Comparison of ENCODE assay signal across 8 cellular contexts in genomic region chr16:9077001-9077809, GRCh38. TPM values are rescaled to one million over a fixed set of nuclear protein-coding genes. Genes with fewer than 3 reads are reported as not detected.
DNase-seq lines count a peak whose midpoint lies in the region; ATAC-seq and TF ChIP-seq lines count a peak whose summit lies in the region.

No MANE protein-coding gene starts in this region.

- peaks cover 19% of the 10 kb centered on the region for H3K36me3 Mint-ChIP-seq in activated CD8-positive, alpha-beta memory T cell treated with anti-CD3 and anti-CD28 coated beads, Interleukin-2, amount 10 ng/mL, durations not matched to agents 7 days and 5 days
- H3K36me3 Mint-ChIP-seq in immature natural killer cell: peaks cover 0 to 4% (median 0%) of the 10 kb centered on the region in 3 donors

- H3K9ac ChIP-seq in PC-3 (ENCODE audit: low read length) (no peak overlapping the region), mammary epithelial cell (ENCODE audit: insufficient read depth, low read length) (peak overlapping the region; percentile 39)

- no peaks in the 10 kb centered on the region for H3K36me3 ChIP-seq in PC-3 (ENCODE audit: low read depth, low read length)
- no peaks in the 10 kb centered on the region for H3K36me3 ChIP-seq in mammary epithelial cell (ENCODE audit: insufficient read depth, low read length)
- H3K36me3 ChIP-seq in spleen: no peaks in the 10 kb centered on the region

- H3K27ac Mint-ChIP-seq in activated CD8-positive, alpha-beta memory T cell treated with anti-CD3 and anti-CD28 coated beads, Interleukin-2, amount 10 ng/mL, durations not matched to agents 7 days and 5 days: peak overlapping the region; percentile 77
- peak overlapping the region in 2 of 6 donors; percentile 33 to 67 for H3K27ac Mint-ChIP-seq in immature natural killer cell

- ATAC-seq in activated CD8-positive, alpha-beta memory T cell treated with anti-CD3 and anti-CD28 coated beads, Interleukin-2, amount 10 ng/mL, durations not matched to agents 7 days and 5 days: no peak
- ATAC-seq in PC-3: peak; percentile 73
- ATAC-seq in GM18858 (IDR thresholded peaks at IDR 0.05; ENCODE audit: unreplicated experiment): no peak

- TF ChIP-seq POLR2A in spleen (IDR thresholded peaks at IDR 0.05): no peak

- dilution Hi-C loops in mammary epithelial cell (cut with HindIII; ENCODE audit: low sequenced_read_pairs): no loop called here

- no peaks in the 10 kb centered on the region for H3F3A ChIP-seq in PC-3 (ENCODE audit: low read length, unreplicated experiment)

- H3K4me1 Mint-ChIP-seq in activated CD8-positive, alpha-beta memory T cell treated with anti-CD3 and anti-CD28 coated beads, Interleukin-2, amount 10 ng/mL, durations not matched to agents 7 days and 5 days: peaks cover 41% of the 10 kb centered on the region
- H3K4me1 Mint-ChIP-seq in immature natural killer cell: peaks cover 29 to 32% of the 10 kb centered on the region in 2 donors

- BruUV-seq in PC-3 (replicated peaks; lab: Mats Ljungman, UMichigan): no TSS peak
- TSS peak; percentile 21 for BruUV-seq in mammary epithelial cell (replicated peaks; lab: Mats Ljungman, UMichigan)

- peaks cover 3% of the 10 kb centered on the region for H3K9me3 Mint-ChIP-seq in activated CD8-positive, alpha-beta memory T cell treated with anti-CD3 and anti-CD28 coated beads, Interleukin-2, amount 10 ng/mL, durations not matched to agents 7 days and 5 days (ENCODE audit: low read depth)
- H3K9me3 Mint-ChIP-seq in immature natural killer cell: peaks cover 0 to 7% (median 0%) of the 10 kb centered on the region in 6 donors

- 51% methylated on average over 11 of the region's 11 CpGs for WGBS in mammary epithelial cell (ENCODE audit: low coverage, missing lambda C conversion rate)
- WGBS in spleen, 5 donors: 63 to 69% (median 66%) methylated on average over 11 of the region's 11 CpGs

- H3K4me2 ChIP-seq in PC-3 (ENCODE audit: low read length): peak overlapping the region; percentile 25
- peak overlapping the region; percentile 55 for H3K4me2 ChIP-seq in mammary epithelial cell (ENCODE audit: insufficient read depth, low read depth, low read length)

- H3K27me3 ChIP-seq in PC-3 (ENCODE audit: low read length) (no peaks in the 10 kb centered on the region), mammary epithelial cell (ENCODE audit: insufficient read depth, low read length) (no peaks in the 10 kb centered on the region), spleen (replicated peaks in 1 of 7) (no peaks in the 10 kb centered on the region)

- peaks cover 31% of the 10 kb centered on the region for H3K4me1 ChIP-seq in PC-3 (ENCODE audit: insufficient read depth, low read length)
- H3K4me1 ChIP-seq in mammary epithelial cell (ENCODE audit: insufficient read depth, low read length): peaks cover 46% of the 10 kb centered on the region
- peaks cover 0 to 53% (median 24%) of the 10 kb centered on the region in 6 donors for H3K4me1 ChIP-seq in spleen

- H3K4me3 ChIP-seq in PC-3 (ENCODE audit: low read length) (no peak overlapping the region), mammary epithelial cell (replicated peaks in 1 of 3; ENCODE audit: insufficient read depth in 1 of 3, low read depth in 2 of 3, low read length in 3 of 3) (no peak overlapping the region), spleen (peak overlapping the region in 1 of 8 donors; percentile 43)

- TF ChIP-seq CTCF in PC-3 (conservative IDR thresholded peaks at IDR 0.05; ENCODE audit: low read depth, low read length) (no peak), mammary epithelial cell (conservative IDR thresholded peaks at IDR 0.05 in 1 of 2, IDR thresholded peaks at IDR 0.05 in 1 of 2; ENCODE audit: extremely low read depth in 1 of 2, insufficient read depth in 1 of 2, low read depth in 1 of 2, low read length in 2 of 2) (no peak), spleen (IDR thresholded peaks at IDR 0.05 in 8 of 11, conservative IDR thresholded peaks at IDR 0.05 in 3 of 11) (no peak)

- no peaks in the 10 kb centered on the region for H4K20me1 ChIP-seq in PC-3 (ENCODE audit: low read length)
- no peaks in the 10 kb centered on the region for H4K20me1 ChIP-seq in mammary epithelial cell (ENCODE audit: insufficient read depth, low read length)

- no peak overlapping the region for H3K4me3 Mint-ChIP-seq in activated CD8-positive, alpha-beta memory T cell treated with anti-CD3 and anti-CD28 coated beads, Interleukin-2, amount 10 ng/mL, durations not matched to agents 7 days and 5 days
- no peak overlapping the region for H3K4me3 Mint-ChIP-seq in immature natural killer cell

- H3K27ac ChIP-seq in PC-3 (ENCODE audit: low read length): peak overlapping the region; percentile 41; the same call in 1 of the 2 replicates
- H3K27ac ChIP-seq in mammary epithelial cell (ENCODE audit: insufficient read depth, low read depth, low read length): peak overlapping the region; percentile 65
- H3K27ac ChIP-seq in spleen: peak overlapping the region in 7 of 8 donors; percentile 65 to 90 (median 79)

- CTCF ChIA-PET in activated CD8-positive, alpha-beta memory T cell treated with anti-CD3 and anti-CD28 coated beads, Interleukin-2, amount 10 ng/mL, durations not matched to agents 7 days and 5 days (lab: Charles Lee): interaction anchor here (1.2 to 4.4 kb wide), 4 partner anchors 9 to 62 kb away, joined by 4 to 22 read pairs (median 4); partner anchors contain the start of gene HAPSTR1
- CTCF ChIA-PET in PC-3 (lab: Charles Lee) (interaction anchor here (0.5 kb wide), 1 partner anchor 44 kb away, joined by 3 read pairs; no protein-coding TSS in a partner anchor), mammary epithelial cell (lab: Charles Lee; ENCODE audit: low non-redundant PET) (interaction anchor here (0.9 kb wide), 1 partner anchor 16 kb away, joined by 3 read pairs; no protein-coding TSS in a partner anchor)

- no peaks in the 10 kb centered on the region for H3K27me3 Mint-ChIP-seq in activated CD8-positive, alpha-beta memory T cell treated with anti-CD3 and anti-CD28 coated beads, Interleukin-2, amount 10 ng/mL, durations not matched to agents 7 days and 5 days
- peaks cover 2 to 4% (median 2%) of the 10 kb centered on the region in 3 donors for H3K27me3 Mint-ChIP-seq in immature natural killer cell (ENCODE audit: low read depth in 3 of 3)

- intact Hi-C loops in PC-3 (cut with micrococcal nuclease) (no loop called here), mammary epithelial cell (cut with micrococcal nuclease) (loop anchor here (1.0 kb wide), 1 partner anchor 9 kb away; no protein-coding TSS in a partner anchor), spleen (cut with DNase I; ENCODE audit: low total_unique reads) (no loop called here)

- H2AFZ ChIP-seq in PC-3 (ENCODE audit: low read length) (peak overlapping the region; percentile 28; the same call in 1 of the 2 replicates), mammary epithelial cell (ENCODE audit: low read depth, low read length) (peak overlapping the region; percentile 23)

- H3K9me3 ChIP-seq in PC-3 (ENCODE audit: low read length): no peaks in the 10 kb centered on the region
- no peaks in the 10 kb centered on the region for H3K9me3 ChIP-seq in mammary epithelial cell (replicated peaks; ENCODE audit: insufficient read depth, low read length)
- H3K9me3 ChIP-seq in spleen: peaks cover 0 to 15% (median 6%) of the 10 kb centered on the region in 8 donors

- POLR2A ChIA-PET in PC-3 (lab: Charles Lee; ENCODE audit: unreplicated experiment): interaction anchor here (0.5 to 0.8 kb wide), 2 partner anchors 14 to 1240 kb away, joined by 4 to 5 read pairs; no protein-coding TSS in a partner anchor

- H3K9me2 ChIP-seq in PC-3 (replicated peaks; ENCODE audit: low read length): no peaks in the 10 kb centered on the region

- no peak for DNase-seq in activated CD8-positive, alpha-beta memory T cell treated with anti-CD3 and anti-CD28 coated beads, Interleukin-2, amount 10 ng/mL, durations not matched to agents 7 days and 5 days
- DNase-seq in activated CD8-positive, alpha-beta memory T cell treated with anti-CD3 and anti-CD28 coated beads, Interleukin-2, amount 50 U/mL, for 4 hours: no peak
- peak; percentile 64 for DNase-seq in PC-3
- peak; percentile 84 for DNase-seq in mammary epithelial cell
- DNase-seq in spleen: no peak
- DNase-seq in NCI-H1694 (lab: John Stamatoyannopoulos, UW): no peak
- DNase-seq in immature natural killer cell: no peak

- in situ Hi-C loops in mammary epithelial cell (cut with MboI; ENCODE audit: low sequenced_read_pairs in 2 of 2): no loop called here

- H3K79me2 ChIP-seq in PC-3 (ENCODE audit: low read length) (no peaks in the 10 kb centered on the region), mammary epithelial cell (ENCODE audit: insufficient read depth, low read length) (no peaks in the 10 kb centered on the region)

RNA-seq across cellular contexts. Expression of gene HAPSTR1, which starts 14.2 kb away (rescaled TPM):
- 10 to 100 TPM; 52.3 to 63.8 TPM for total RNA-seq in activated CD8-positive, alpha-beta memory T cell treated with anti-CD3 and anti-CD28 coated beads, Interleukin-2, amount 10 ng/mL, durations not matched to agents 7 days and 5 days
- total RNA-seq in PC-3 (2014; rRNA removed) (24.4 and 28.6 TPM in 2 replicates), mammary epithelial cell (100 to 1,000 TPM in 1 of 2 donors, 10 to 100 TPM in 1; 92.6 to 124 TPM), spleen (10 to 100 TPM; 60.0 to 84.1 (median 76.3) TPM)
- polyA plus RNA-seq in mammary epithelial cell (21.6 TPM), spleen (10 to 100 TPM in 1 of 3 donors, 1 to 10 TPM in 2; 7.3 to 15.0 (median 8.4) TPM), immature natural killer cell (10 to 100 TPM in 1 of 3 donors, 1 to 10 TPM in 2; 4.9 to 20.2 (median 6.1) TPM)
- polyA minus RNA-seq in mammary epithelial cell: 84.4 TPM

Comparison
In these comparisons a context has a peak if more than half of its experiments do, and no peak if none do; other contexts are left out.
1. DNase-seq: peak in PC-3 (single experiment) and mammary epithelial cell (single experiment); none in activated CD8-positive, alpha-beta memory T cell treated with anti-CD3 and anti-CD28 coated beads, Interleukin-2, amount 10 ng/mL, durations not matched to agents 7 days and 5 days (single experiment), activated CD8-positive, alpha-beta memory T cell treated with anti-CD3 and anti-CD28 coated beads, Interleukin-2, amount 50 U/mL, for 4 hours (single experiment), spleen (single experiment), NCI-H1694 (single experiment) and immature natural killer cell (0 of 3).
2. Peak in every context shown above with its lines, with median percentiles within 50 percentile points of each other: H3K27ac ChIP-seq.